In genomic region chr16:28167730-28168129, GRCh38 we compare ENCODE assay signal across 23 cellular contexts. TPM values are rescaled to one million over a fixed set of nuclear protein-coding genes. Genes with fewer than 3 reads are reported as not detected.
DNase-seq lines count a peak whose midpoint lies in the region; ATAC-seq and TF ChIP-seq lines count a peak whose summit lies in the region.
"Had no signal": no experiment of that assay in that cellular context is flagged by ENCODE, and none has a peak within 500 bp of the region (broad histone marks: within the 10 kb centered on the region; RNA-seq: fewer than 3 reads in every experiment).

No MANE protein-coding gene starts in this region.

- no peaks in the 10 kb centered on the region for H3K9me3 ChIP-seq in HAP-1
- H3K9me3 ChIP-seq in psoas muscle = no peaks in the 10 kb centered on the region
- H3K9me3 ChIP-seq: BLaER1, heart right ventricle, left ventricle myocardium inferior had no signal

- H3K27me3 ChIP-seq in HAP-1 (ENCODE audit: low read depth) = no peaks in the 10 kb centered on the region
- no peaks in the 10 kb centered on the region for H3K27me3 ChIP-seq in psoas muscle (ENCODE audit: insufficient read depth in 3 of 3, low read length in 2 of 3)
- H3K27me3 ChIP-seq: BLaER1, heart right ventricle had no signal

- no peaks in the 10 kb centered on the region for H3K9me3 Mint-ChIP-seq in activated CD4-positive, alpha-beta T cell treated with anti-CD3 and anti-CD28 coated beads, Interleukin-2, amount 10 ng/mL, durations not matched to agents 7 days and 5 days
- no peaks in the 10 kb centered on the region for H3K9me3 Mint-ChIP-seq in activated naive CD8-positive, alpha-beta T cell treated with anti-CD3 and anti-CD28 coated beads for 36 hours

- H3K27ac Mint-ChIP-seq in activated CD4-positive, alpha-beta T cell treated with anti-CD3 and anti-CD28 coated beads, Interleukin-2, amount 10 ng/mL, durations not matched to agents 7 days and 5 days = peak overlapping the region; percentile 81
- H3K27ac Mint-ChIP-seq in activated naive CD8-positive, alpha-beta T cell treated with anti-CD3 and anti-CD28 coated beads for 36 hours = peak overlapping the region; percentile 86

- no peak overlapping the region for H3K27ac ChIP-seq in psoas muscle
- H3K27ac ChIP-seq: BLaER1, left ventricle myocardium inferior had no signal

- WGBS in psoas muscle, 3 donors = 72 to 83% (median 80%) methylated on average over 3 of the region's 3 CpGs

- H3K4me1 ChIP-seq in HAP-1 (peaks cover 64% of the 10 kb centered on the region), psoas muscle (peaks cover 16% of the 10 kb centered on the region)

- CTCF ChIA-PET in activated CD4-positive, alpha-beta T cell treated with anti-CD3 and anti-CD28 coated beads, Interleukin-2, amount 10 ng/mL, durations not matched to agents 7 days and 5 days (lab: Charles Lee) = interaction anchor here (1.1 kb wide), 1 partner anchor 18 kb away, joined by 3 read pairs; no protein-coding TSS in a partner anchor

- DNase-seq in activated CD4-positive, alpha-beta T cell treated with anti-CD3 and anti-CD28 coated beads, Interleukin-2, amount 10 ng/mL, durations not matched to agents 7 days and 5 days = no peak
- no peak for DNase-seq in activated CD4-positive, alpha-beta T cell treated with anti-CD3 and anti-CD28 coated beads, Interleukin-2, amount 50 U/mL, for 4 hours
- peak; percentile 83 to 94 for DNase-seq in HAP-1 (ENCODE audit: low spot score in 2 of 2)
- DNase-seq in activated naive CD8-positive, alpha-beta T cell treated with anti-CD3 and anti-CD28 coated beads for 36 hours = no peak
- DNase-seq in psoas muscle = no peak
- DNase-seq in iPS-NIHi7 (ENCODE audit: extremely low spot score) = no peak
- DNase-seq in ACHN = no peak
- DNase-seq: activated CD8-positive, alpha-beta memory T cell treated with anti-CD3 and anti-CD28 coated beads for 24 hours; aorta; caudate nucleus; GF-D8; GOT3; heart right ventricle; left ventricle myocardium inferior; MM.1S; NCI-H1436; NCI-H2171; NCI-H69; stimulated activated CD4-positive, alpha-beta T cell treated with anti-CD3 and anti-CD28 coated beads, Interleukin-12 subunit alpha, Interleukin-12 subunit beta, amount 100 ng/mL, for 4 hours; substantia nigra had no signal

- H3K36me3 Mint-ChIP-seq in activated CD4-positive, alpha-beta T cell treated with anti-CD3 and anti-CD28 coated beads, Interleukin-2, amount 10 ng/mL, durations not matched to agents 7 days and 5 days (ENCODE audit: low read depth) = peaks cover 69% of the 10 kb centered on the region
- peaks cover 72% of the 10 kb centered on the region for H3K36me3 Mint-ChIP-seq in activated naive CD8-positive, alpha-beta T cell treated with anti-CD3 and anti-CD28 coated beads for 36 hours

- no peaks in the 10 kb centered on the region for H3K27me3 Mint-ChIP-seq in activated CD4-positive, alpha-beta T cell treated with anti-CD3 and anti-CD28 coated beads, Interleukin-2, amount 10 ng/mL, durations not matched to agents 7 days and 5 days
- no peaks in the 10 kb centered on the region for H3K27me3 Mint-ChIP-seq in activated naive CD8-positive, alpha-beta T cell treated with anti-CD3 and anti-CD28 coated beads for 36 hours

- H3K4me3 Mint-ChIP-seq in activated CD4-positive, alpha-beta T cell treated with anti-CD3 and anti-CD28 coated beads, Interleukin-2, amount 10 ng/mL, durations not matched to agents 7 days and 5 days = no peak overlapping the region
- no peak overlapping the region for H3K4me3 Mint-ChIP-seq in activated naive CD8-positive, alpha-beta T cell treated with anti-CD3 and anti-CD28 coated beads for 36 hours

- peak; percentile 63 to 87 (median 75) for ATAC-seq in psoas muscle
- ATAC-seq in HG02571 (IDR thresholded peaks at IDR 0.05; ENCODE audit: unreplicated experiment) = no peak
- ATAC-seq: heart right ventricle, Right ventricle myocardium inferior had no signal

- peaks cover 49% of the 10 kb centered on the region for H3K36me3 ChIP-seq in HAP-1 (replicated peaks)
- H3K36me3 ChIP-seq in psoas muscle (ENCODE audit: insufficient read depth in 1 of 2, low read depth in 1 of 2) = peaks cover 2 to 62% of the 10 kb centered on the region in 2 donors

- intact Hi-C loops in psoas muscle (cut with DNase I) = no loop called here

- H3K4me1 Mint-ChIP-seq in activated CD4-positive, alpha-beta T cell treated with anti-CD3 and anti-CD28 coated beads, Interleukin-2, amount 10 ng/mL, durations not matched to agents 7 days and 5 days = peaks cover 83% of the 10 kb centered on the region
- H3K4me1 Mint-ChIP-seq in activated naive CD8-positive, alpha-beta T cell treated with anti-CD3 and anti-CD28 coated beads for 36 hours = peaks cover 82% of the 10 kb centered on the region

- in situ Hi-C loops in HAP-1 (cut with MboI; ENCODE audit: low sequenced_read_pairs) (loop anchor here (5.0 kb wide), 1 partner anchor 45 kb away; the partner anchor contains the start of gene XPO6), ACHN (cut with HindIII; ENCODE audit: low pct_ligation_motif_present, low pct_unique_long_range_greater_than_20kb, low sequenced_read_pairs) (no loop called here)

- no peak for TF ChIP-seq CTCF in psoas muscle (IDR thresholded peaks at IDR 0.05)

- POLR2A ChIA-PET in activated CD4-positive, alpha-beta T cell treated with anti-CD3 and anti-CD28 coated beads, Interleukin-2, amount 10 ng/mL, durations not matched to agents 7 days and 5 days (lab: Charles Lee) = no interaction called here

- no peak overlapping the region for H3K4me3 ChIP-seq in HAP-1
- H3K4me3 ChIP-seq in psoas muscle = no peak overlapping the region
- H3K4me3 ChIP-seq: BLaER1, heart right ventricle, left ventricle myocardium inferior had no signal

RNA-seq across cellular contexts. Expression of gene XPO6, which starts 44.0 kb away (rescaled TPM):
- total RNA-seq in activated CD4-positive, alpha-beta T cell treated with anti-CD3 and anti-CD28 coated beads, Interleukin-2, amount 10 ng/mL, durations not matched to agents 7 days and 5 days = 100 to 1,000 TPM; 237 to 304 TPM
- 100 to 1,000 TPM; 234 to 241 TPM for total RNA-seq in activated naive CD8-positive, alpha-beta T cell treated with anti-CD3 and anti-CD28 coated beads for 36 hours
- 10 to 100 TPM; 24.5 to 44.2 (median 27.0) TPM for total RNA-seq in psoas muscle
- 10 to 100 TPM; 16.7 to 46.5 (median 26.4) TPM for polyA plus RNA-seq in psoas muscle

Comparison
In these comparisons a context has a peak if more than half of its experiments do, and no peak if none do; other contexts are left out.
1. DNase-seq: peak in HAP-1 (2 of 2); none in activated CD4-positive, alpha-beta T cell treated with anti-CD3 and anti-CD28 coated beads, Interleukin-2, amount 10 ng/mL, durations not matched to agents 7 days and 5 days (single experiment), activated CD4-positive, alpha-beta T cell treated with anti-CD3 and anti-CD28 coated beads, Interleukin-2, amount 50 U/mL, for 4 hours (0 of 2), activated naive CD8-positive, alpha-beta T cell treated with anti-CD3 and anti-CD28 coated beads for 36 hours (single experiment), psoas muscle (0 of 2), iPS-NIHi7 (single experiment) and ACHN (single experiment).
2. RNA of gene XPO6, which starts 44.0 kb away (total RNA-seq): 237 to 304 TPM in activated CD4-positive, alpha-beta T cell treated with anti-CD3 and anti-CD28 coated beads, Interleukin-2, amount 10 ng/mL, durations not matched to agents 7 days and 5 days and 234 to 241 TPM in activated naive CD8-positive, alpha-beta T cell treated with anti-CD3 and anti-CD28 coated beads for 36 hours; 24.5 to 44.2 TPM in psoas muscle; every median in the first group is over 4 times any median in the second.